Comparison of ENCODE assay signal across 19 cellular contexts in genomic region chr7:17313175-17313574, GRCh38. TPM values are rescaled to one million over a fixed set of nuclear protein-coding genes. Genes with fewer than 3 reads are reported as not detected.
DNase-seq lines count a peak whose midpoint lies in the region; ATAC-seq, FAIRE-seq and TF ChIP-seq lines count a peak whose summit lies in the region.
"Had no signal": no experiment of that assay in that cellular context is flagged by ENCODE, and none has a peak within 500 bp of the region (broad histone marks: within the 10 kb centered on the region; RNA-seq: fewer than 3 reads in every experiment).

No MANE protein-coding gene starts in this region.

- TF ChIP-seq EP300 in HepG2 (IDR thresholded peaks at IDR 0.05; ENCODE audit: low read depth in 2 of 2, low read length in 2 of 2) (no peak), HepG2 (CRISPR knock-in tag; IDR thresholded peaks at IDR 0.05; ENCODE audit: borderline replicate concordance) (no peak)

- H3K9ac ChIP-seq in HepG2 (ENCODE audit: insufficient read depth, low read depth, low read length) (no peak overlapping the region), endodermal cell (ENCODE audit: extremely low read depth, low read length, poor library complexity, severe bottlenecking) (no peak overlapping the region)
- H3K9ac ChIP-seq: BLaER1 treated with 17β-estradiol and CSF1 and Interleukin-3, amounts not matched to agents 10 nM and 100 nM had no signal

- H3K9me3 ChIP-seq in right lobe of liver: no peaks in the 10 kb centered on the region
- no peaks in the 10 kb centered on the region for H3K9me3 ChIP-seq in HepG2 (ENCODE audit: low read length)
- no peaks in the 10 kb centered on the region for H3K9me3 ChIP-seq in endodermal cell (ENCODE audit: control insufficient read depth, low read length)
- H3K9me3 ChIP-seq in lower lobe of right lung: no peaks in the 10 kb centered on the region
- H3K9me3 ChIP-seq in vagina: no peaks in the 10 kb centered on the region
- H3K9me3 ChIP-seq: A549; BLaER1 treated with 17β-estradiol and CSF1 and Interleukin-3, amounts not matched to agents 10 nM and 100 nM had no signal

- no peak for TF ChIP-seq POLR2A in right lobe of liver (IDR thresholded peaks at IDR 0.05)
- TF ChIP-seq POLR2A in HepG2 (IDR thresholded peaks at IDR 0.05; ENCODE audit: insufficient read depth in 1 of 2, low read depth in 2 of 2, low read length in 2 of 2): no peak
- no peak for TF ChIP-seq POLR2A in vagina (IDR thresholded peaks at IDR 0.05)

- no TSS peak for BruUV-seq in HepG2 (replicated peaks; lab: Mats Ljungman, UMichigan)

- peaks cover 0 to 67% (median 18%) of the 10 kb centered on the region in 4 donors for H3K4me1 ChIP-seq in right lobe of liver
- H3K4me1 ChIP-seq in HepG2 (ENCODE audit: insufficient read depth, low read length): peaks cover 17% of the 10 kb centered on the region
- peaks cover 3% of the 10 kb centered on the region for H3K4me1 ChIP-seq in endodermal cell (ENCODE audit: control insufficient read depth, insufficient read depth, low read length)
- H3K4me1 ChIP-seq in lower lobe of right lung: peaks cover 79% of the 10 kb centered on the region
- H3K4me1 ChIP-seq in vagina: peaks cover 41% of the 10 kb centered on the region
- H3K4me1 ChIP-seq: BLaER1 treated with 17β-estradiol and CSF1 and Interleukin-3, amounts not matched to agents 10 nM and 100 nM had no signal

- CTCF ChIA-PET in HepG2 (lab: Yijun Ruan, JAX; ENCODE audit: low intra/inter-chr PET ratio, low total read pairs): no interaction called here

- H3K9me3 Mint-ChIP-seq in endodermal cell: no peaks in the 10 kb centered on the region
- H3K9me3 Mint-ChIP-seq: CD8-positive, alpha-beta memory T cell had no signal

- in situ Hi-C loops in HepG2 (cut with HindIII; ENCODE audit: extremely low pct_ligation_motif_present, low pct_unique_long_range_greater_than_20kb): no loop called here

- TF ChIP-seq CTCF in right lobe of liver (IDR thresholded peaks at IDR 0.05) (no peak), HepG2 (CRISPR knock-in tag; IDR thresholded peaks at IDR 0.05) (no peak), endodermal cell (conservative IDR thresholded peaks at IDR 0.05) (no peak), lower lobe of right lung (IDR thresholded peaks at IDR 0.05) (no peak), vagina (IDR thresholded peaks at IDR 0.05) (no peak)

- H3K27ac ChIP-seq in right lobe of liver (peak overlapping the region in 1 of 3 donors; percentile 3), HepG2 (ENCODE audit: extremely low read length, insufficient read depth, low read length) (no peak overlapping the region), endodermal cell (ENCODE audit: low read depth, low read length) (no peak overlapping the region), lower lobe of right lung (peak overlapping the region; percentile 25), vagina (peak overlapping the region; percentile 98)
- H3K27ac ChIP-seq: A549; BLaER1 treated with 17β-estradiol and CSF1 and Interleukin-3, amounts not matched to agents 10 nM and 100 nM had no signal

- no peak for FAIRE-seq in HepG2 (lab: Jason Lieb, UNC)
- FAIRE-seq: A549, GM12891, GM18507 had no signal

- H3K4me3 ChIP-seq in right lobe of liver (no peak overlapping the region), HepG2 (replicated peaks in 1 of 3; ENCODE audit: insufficient read depth in 1 of 3, low read depth in 2 of 3, low read length in 3 of 3) (no peak overlapping the region), endodermal cell (ENCODE audit: low read length) (no peak overlapping the region), lower lobe of right lung (no peak overlapping the region), vagina (no peak overlapping the region)
- H3K4me3 ChIP-seq: A549; BLaER1 treated with 17β-estradiol and CSF1 and Interleukin-3, amounts not matched to agents 10 nM and 100 nM had no signal

- H3K4me3 Mint-ChIP-seq in endodermal cell: no peak overlapping the region
- H3K4me3 Mint-ChIP-seq: CD8-positive, alpha-beta memory T cell had no signal

- H3K36me3 ChIP-seq in right lobe of liver (peaks cover 0 to 18% (median under 1%) of the 10 kb centered on the region in 4 donors), HepG2 (replicated peaks in 1 of 2; ENCODE audit: control insufficient read depth in 1 of 2, insufficient read depth in 2 of 2, low read length in 2 of 2) (peaks cover 4 to 30% of the 10 kb centered on the region in 2 experiments), endodermal cell (ENCODE audit: control insufficient read depth, insufficient read depth, low read length) (no peaks in the 10 kb centered on the region), lower lobe of right lung (peaks cover 30% of the 10 kb centered on the region), vagina (peaks cover 0 to 14% of the 10 kb centered on the region in 2 donors)
- H3K36me3 ChIP-seq: BLaER1 treated with 17β-estradiol and CSF1 and Interleukin-3, amounts not matched to agents 10 nM and 100 nM had no signal

- H3K36me3 Mint-ChIP-seq in endodermal cell (ENCODE audit: low read depth): no peaks in the 10 kb centered on the region

- POLR2A ChIA-PET in HepG2 (lab: Yijun Ruan, JAX): no interaction called here

- H2AFZ ChIP-seq in HepG2 (ENCODE audit: low read length): no peak overlapping the region

- peaks cover 14% of the 10 kb centered on the region for H3K4me1 Mint-ChIP-seq in endodermal cell

- 62% methylated on average over 5 of the region's 5 CpGs for WGBS in right lobe of liver (ENCODE audit: insufficient coverage, low coverage, low lambda C conversion rate, missing lambda C conversion rate)
- WGBS in HepG2 (ENCODE audit: low lambda C conversion rate): 97% methylated on average over 5 of the region's 5 CpGs
- WGBS in endodermal cell (ENCODE audit: insufficient coverage in 1 of 2, insufficient read length in 1 of 2), 2 experiments: 52 to 58% methylated on average over 2 to 5 of the region's 5 CpGs

- H4K20me1 ChIP-seq in HepG2 (ENCODE audit: insufficient read depth, low read length): peaks cover 13% of the 10 kb centered on the region
- H4K20me1 ChIP-seq: BLaER1 treated with 17β-estradiol and CSF1 and Interleukin-3, amounts not matched to agents 10 nM and 100 nM had no signal

- H3K79me2 ChIP-seq in HepG2 (ENCODE audit: insufficient read depth, low read length): peaks cover 66% of the 10 kb centered on the region

- H3K27me3 ChIP-seq in right lobe of liver (no peaks in the 10 kb centered on the region), HepG2 (ENCODE audit: control insufficient read depth in 1 of 2, insufficient read depth in 2 of 2, low read length in 2 of 2) (no peaks in the 10 kb centered on the region), endodermal cell (ENCODE audit: control insufficient read depth, insufficient read depth, low read length, poor library complexity, severe bottlenecking) (no peaks in the 10 kb centered on the region), lower lobe of right lung (ENCODE audit: low read depth) (no peaks in the 10 kb centered on the region), vagina (no peaks in the 10 kb centered on the region)
- H3K27me3 ChIP-seq: BLaER1 treated with 17β-estradiol and CSF1 and Interleukin-3, amounts not matched to agents 10 nM and 100 nM had no signal

- intact Hi-C loops in right lobe of liver (cut with DNase I): no loop called here
- intact Hi-C loops in HepG2 (cut with micrococcal nuclease; ENCODE audit: unreplicated experiment): no loop called here
- intact Hi-C loops in lower lobe of right lung (cut with DNase I): no loop called here
- intact Hi-C loops in vagina (cut with DNase I): no loop called here

- TF ChIP-seq RAD21 in HepG2 (CRISPR knock-in tag; IDR thresholded peaks at IDR 0.05): no peak

- peak in 3 of 4 donors; percentile 23 to 73 (median 26) for ATAC-seq in right lobe of liver
- no peak for ATAC-seq in HepG2
- ATAC-seq in lower lobe of right lung: no peak
- ATAC-seq: A549 had no signal

- peak overlapping the region; percentile 9 for H3K27ac Mint-ChIP-seq in endodermal cell
- H3K27ac Mint-ChIP-seq: CD8-positive, alpha-beta memory T cell had no signal

- H3K27me3 Mint-ChIP-seq in endodermal cell (ENCODE audit: insufficient read depth): no peaks in the 10 kb centered on the region
- H3K27me3 Mint-ChIP-seq: CD8-positive, alpha-beta memory T cell had no signal

- H3K4me2 ChIP-seq in HepG2 (ENCODE audit: low read depth, low read length): no peak overlapping the region
- H3K4me2 ChIP-seq: A549; BLaER1 treated with 17β-estradiol and CSF1 and Interleukin-3, amounts not matched to agents 10 nM and 100 nM had no signal

- no peak for DNase-seq in right lobe of liver
- no peak for DNase-seq in HepG2 (ENCODE audit: low spot score)
- no peak for DNase-seq in endodermal cell
- DNase-seq in lower lobe of right lung: no peak
- DNase-seq in vagina (ENCODE audit: extremely low spot score in 2 of 2): no peak
- DNase-seq in NCI-H510A (lab: John Stamatoyannopoulos, UW): no peak
- DNase-seq in DMS153 (lab: John Stamatoyannopoulos, UW): no peak
- DNase-seq in DMS 273 treated with DMSO at 0.1 percent for 48 hours (lab: John Stamatoyannopoulos, UW): no peak
- DNase-seq: CD8-positive, alpha-beta memory T cell; GF-D8; H7; NCI-H187; NK-92 treated with Interleukin-12 subunit alpha and Interleukin-12 subunit beta, amount 100 ng/mL, for 24 hours; SIG-M5 had no signal

RNA-seq across cellular contexts. Expression of gene AHR, which starts 14.7 kb away (rescaled TPM):
- total RNA-seq in right lobe of liver (10 to 100 TPM; 31.2 to 67.9 (median 41.0) TPM), HepG2 (2016; rRNA removed; fragmentation: Illumina TruSeq; extraction: Trizol) (31.3 and 34.1 TPM in 2 replicates), endodermal cell (1 to 10 TPM; 5.6 to 6.0 TPM), lower lobe of right lung (132 TPM), vagina (122 TPM)
- 1.7 and 3.1 TPM in 2 replicates for total RNA-seq in HepG2 (2016; cell fraction: cytosol; rRNA removed; fragmentation: Illumina TruSeq; extraction: Trizol; ENCODE audit: low read depth)
- 30.9 and 33.5 TPM in 2 replicates for total RNA-seq in HepG2 (2016; cell fraction: insoluble cytoplasmic fraction; rRNA removed; fragmentation: Illumina TruSeq; extraction: Trizol)
- 6.5 and 7.0 TPM in 2 replicates for total RNA-seq in HepG2 (2016; cell fraction: membrane; rRNA removed; fragmentation: Illumina TruSeq; extraction: Trizol)
- 32.0 and 45.9 TPM in 2 replicates for total RNA-seq in HepG2 (2016; cell fraction: nucleus; rRNA removed; fragmentation: Illumina TruSeq; extraction: Trizol)
- 9.0 and 10.0 TPM in 2 replicates for polyA plus RNA-seq in HepG2 (2011; rRNA removed)
- 3.4 and 7.6 TPM in 2 replicates for polyA plus RNA-seq in HepG2 (2011; cell fraction: cytosol; rRNA removed)
- polyA plus RNA-seq in HepG2 (2011; cell fraction: nucleus; rRNA removed): 17.2 and 19.0 TPM in 2 replicates
- 19.9 and 20.0 TPM in 2 replicates for polyA plus RNA-seq in HepG2 (2012)
- 0.34 and 0.38 TPM in 2 replicates for polyA plus RNA-seq in HepG2 (2016; cell fraction: cytosol; fragmentation: Illumina TruSeq; extraction: Trizol; ENCODE audit: low read depth)
- polyA plus RNA-seq in HepG2 (2016; cell fraction: insoluble cytoplasmic fraction; fragmentation: Illumina TruSeq; extraction: Trizol; ENCODE audit: low read depth): 12.0 and 12.5 TPM in 2 replicates
- 1.6 and 1.8 TPM in 2 replicates for polyA plus RNA-seq in HepG2 (2016; cell fraction: membrane; fragmentation: Illumina TruSeq; extraction: Trizol; ENCODE audit: low read depth)
- polyA plus RNA-seq in HepG2 (2016; cell fraction: nucleus; fragmentation: Illumina TruSeq; extraction: Trizol; ENCODE audit: insufficient read depth, low read depth): 19.2 and 22.4 TPM in 2 replicates
- polyA minus RNA-seq in HepG2 (2011; rRNA and poly(A)+ RNA removed; ENCODE audit: low replicate concordance): 8.4 and 12.3 TPM in 2 replicates
- polyA minus RNA-seq in HepG2 (2011; cell fraction: cytosol; rRNA and poly(A)+ RNA removed): 26.4 and 26.5 TPM in 2 replicates
- 147 and 166 TPM in 2 replicates for polyA minus RNA-seq in HepG2 (2011; cell fraction: nucleus; rRNA and poly(A)+ RNA removed)
- 3.0 TPM for polyA plus RNA-seq in endodermal cell (2013, experiment 1 of 2)
- 3.8 TPM for polyA plus RNA-seq in endodermal cell (2013, experiment 2 of 2)
- total RNA-seq: OCI-LY7 had no signal

Comparison
In these comparisons a context has a peak if more than half of its experiments do, and no peak if none do; other contexts are left out.
1. ATAC-seq: peak in right lobe of liver (3 of 4); none in HepG2 (single experiment) and lower lobe of right lung (0 of 2).
2. H3K27ac ChIP-seq: peak in lower lobe of right lung (single experiment) and vagina (single experiment); none in HepG2 (single experiment) and endodermal cell (single experiment).